ENCODE assay signal across 9 cellular contexts in the genomic region with DNA sequence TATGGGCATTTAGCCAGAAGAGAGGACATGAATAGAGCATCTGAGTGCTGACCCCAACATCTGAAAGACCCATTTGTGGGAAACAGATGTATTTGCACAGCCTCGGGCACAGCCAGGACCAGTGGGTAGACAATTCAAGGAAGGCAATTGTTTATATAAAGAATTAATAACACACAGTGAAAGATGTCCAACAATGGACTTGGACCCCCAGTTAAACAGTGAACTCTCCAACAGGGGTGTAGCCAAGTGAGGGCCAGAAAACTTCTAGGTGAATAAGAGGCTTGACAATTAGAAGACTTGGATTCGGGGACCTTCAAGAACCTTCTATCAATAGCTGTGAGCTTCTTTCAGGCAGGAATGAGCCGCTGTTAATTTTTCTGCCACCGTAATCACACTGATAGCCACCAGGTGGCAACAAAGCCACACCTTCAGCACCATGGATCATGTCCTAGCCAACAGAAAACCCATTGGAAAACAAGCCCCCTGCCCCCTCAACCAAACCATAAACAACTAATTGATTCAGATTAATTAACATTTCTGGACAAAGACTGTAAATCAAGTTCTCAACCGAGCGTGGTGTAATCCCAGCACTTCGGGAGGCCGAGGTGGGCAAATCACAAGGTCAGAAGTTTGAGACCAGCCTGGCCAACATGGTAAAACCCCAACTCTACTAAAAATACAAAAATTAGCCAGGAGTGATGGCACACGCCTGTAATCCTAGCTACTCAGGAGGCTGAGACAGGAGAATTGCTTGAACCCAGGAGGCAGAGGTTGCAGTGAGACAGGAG. TPM values are rescaled to one million over a fixed set of nuclear protein-coding genes. Genes with fewer than 3 reads are reported as not detected.
DNase-seq lines count a peak whose midpoint lies in the region; ATAC-seq, FAIRE-seq and TF ChIP-seq lines count a peak whose summit lies in the region.
"Had no signal": no experiment of that assay in that cellular context is flagged by ENCODE, and none has a peak within 500 bp of the region (broad histone marks: within the 10 kb centered on the region; RNA-seq: fewer than 3 reads in every experiment).

No MANE protein-coding gene starts in this region.

- no peaks in the 10 kb centered on the region for H3K9me3 Mint-ChIP-seq in progenitor cell of endocrine pancreas (ENCODE audit: low read depth)
- H3K9me3 Mint-ChIP-seq: T-helper 1 cell treated with Interleukin-12 subunit alpha and Interleukin-12 subunit beta and Interleukin-4 antibody, amounts not matched to agents 30 μg/mL and 1 μg/mL, for 36 hours had no signal

- no peaks in the 10 kb centered on the region for H3K4me1 ChIP-seq in gastroesophageal sphincter

- H3K27ac Mint-ChIP-seq in progenitor cell of endocrine pancreas: no peak overlapping the region
- H3K27ac Mint-ChIP-seq: T-helper 1 cell treated with Interleukin-12 subunit alpha and Interleukin-12 subunit beta and Interleukin-4 antibody, amounts not matched to agents 30 μg/mL and 1 μg/mL, for 36 hours had no signal

- H3K4me1 Mint-ChIP-seq in progenitor cell of endocrine pancreas (ENCODE audit: low read depth): peaks cover 5% of the 10 kb centered on the region

- no peak overlapping the region for H3K4me3 ChIP-seq in gastroesophageal sphincter

- peak; percentile 22 for DNase-seq in DMS114 treated with DMSO at 0.1 percent for 48 hours (lab: John Stamatoyannopoulos, UW; ENCODE audit: unreplicated experiment)
- peak; percentile 89 for DNase-seq in HTR-8/SVneo (ENCODE audit: insufficient read length, low spot score)
- peak; percentile 26 for DNase-seq in RCC 7860 (ENCODE audit: low spot score)
- DNase-seq in activated naive CD4-positive, alpha-beta T cell treated with Interleukin-2 at 50 U/mL for 16 hours: peak; percentile 39
- no peak for DNase-seq in progenitor cell of endocrine pancreas (ENCODE audit: low spot score, unreplicated experiment)

- WGBS in gastroesophageal sphincter (ENCODE audit: low coverage in 1 of 2), 2 donors: 20 to 23% methylated on average over 4 to 9 of the region's 9 CpGs

- H3K36me3 ChIP-seq in gastroesophageal sphincter: no peaks in the 10 kb centered on the region

- FAIRE-seq in HTR-8/SVneo (lab: Jason Lieb, UNC): peak; percentile 97
- FAIRE-seq in RCC 7860 (lab: Jason Lieb, UNC): no peak

- TF ChIP-seq CTCF in gastroesophageal sphincter (IDR thresholded peaks at IDR 0.05) (peak in 3 of 4 experiments; percentile 56 to 68 (median 57)), progenitor cell of endocrine pancreas (IDR thresholded peaks at IDR 0.05; ENCODE audit: unreplicated experiment) (peak; percentile 82)

- no peak for TF ChIP-seq EP300 in gastroesophageal sphincter (IDR thresholded peaks at IDR 0.05)

- no peaks in the 10 kb centered on the region for H3K36me3 Mint-ChIP-seq in progenitor cell of endocrine pancreas (ENCODE audit: insufficient read depth)

- ATAC-seq in gastroesophageal sphincter (no peak), GM18907 (IDR thresholded peaks at IDR 0.05; ENCODE audit: unreplicated experiment) (no peak), HG02571 (IDR thresholded peaks at IDR 0.05; ENCODE audit: unreplicated experiment) (no peak)

- peaks cover 68% of the 10 kb centered on the region for H3K27me3 ChIP-seq in gastroesophageal sphincter

- peaks cover 11% of the 10 kb centered on the region for H3K27me3 Mint-ChIP-seq in progenitor cell of endocrine pancreas

- no peaks in the 10 kb centered on the region for H3K9me3 ChIP-seq in gastroesophageal sphincter

- no peak overlapping the region for H3K4me3 Mint-ChIP-seq in progenitor cell of endocrine pancreas (ENCODE audit: low read depth)
- H3K4me3 Mint-ChIP-seq: T-helper 1 cell treated with Interleukin-12 subunit alpha and Interleukin-12 subunit beta and Interleukin-4 antibody, amounts not matched to agents 30 μg/mL and 1 μg/mL, for 36 hours had no signal

- no peak overlapping the region for H3K27ac ChIP-seq in gastroesophageal sphincter

- TF ChIP-seq POLR2A in gastroesophageal sphincter (IDR thresholded peaks at IDR 0.05): no peak

RNA-seq across cellular contexts. Expression of gene SRSF6, which starts 8.8 kb away (rescaled TPM):
- total RNA-seq in gastroesophageal sphincter: 10 to 100 TPM; 25.3 to 47.5 (median 31.3) TPM
- total RNA-seq in progenitor cell of endocrine pancreas: 369 and 381 TPM in 2 replicates

RNA-seq across cellular contexts. Expression of gene L3MBTL1, which starts 58.6 kb away (rescaled TPM):
- total RNA-seq in gastroesophageal sphincter (10 to 100 TPM in 2 of 4 donors, 1 to 10 TPM in 2; 7.5 to 34.7 (median 15.7) TPM), progenitor cell of endocrine pancreas (42.8 and 45.7 TPM in 2 replicates)
